9 cellular contexts compared by ENCODE assay signal in the genomic region with DNA sequence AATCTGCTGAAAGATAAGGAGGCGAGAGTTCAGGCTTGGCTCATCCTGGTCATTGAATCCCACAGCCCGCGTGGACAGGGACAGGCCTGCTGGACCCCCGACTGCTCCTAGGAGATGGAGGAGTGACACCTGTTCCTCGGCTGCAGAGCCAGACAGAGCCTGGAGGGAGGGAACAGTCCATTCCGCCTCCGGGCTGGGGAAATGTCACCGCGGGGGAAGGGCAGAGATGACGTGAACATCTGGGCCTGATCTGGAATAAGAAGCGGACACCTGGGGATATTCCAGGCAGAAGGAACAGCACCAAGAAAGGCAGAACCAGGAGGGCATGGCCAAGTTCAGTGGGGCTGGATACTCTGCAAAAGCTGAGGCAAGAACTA. TPM values are rescaled to one million over a fixed set of nuclear protein-coding genes. Genes with fewer than 3 reads are reported as not detected.
A peak's percentile ranks its signal among the peaks of the same experiment; 100 is the strongest.
DNase-seq lines count a peak whose midpoint lies in the region; ATAC-seq, FAIRE-seq and TF ChIP-seq lines count a peak whose summit lies in the region.
"Had no signal": no experiment of that assay in that cellular context is flagged by ENCODE, and none has a peak within 500 bp of the region (broad histone marks: within the 10 kb centered on the region; RNA-seq: fewer than 3 reads in every experiment).

No MANE protein-coding gene starts in this region.

- CTCF ChIA-PET in K562 (lab: Yijun Ruan, JAX; ENCODE audit: low intra/inter-chr PET ratio): interaction anchor here (0.8 kb wide), 1 partner anchor 96 kb away, joined by 3 read pairs; no protein-coding TSS in a partner anchor
- CTCF ChIA-PET in naive thymus-derived CD4-positive, alpha-beta T cell (lab: Charles Lee): interaction anchor here (1.0 kb wide), 1 partner anchor 60 kb away, joined by 3 read pairs; no protein-coding TSS in a partner anchor

- H3K27ac Mint-ChIP-seq in naive thymus-derived CD4-positive, alpha-beta T cell: peak overlapping the region; percentile 37 to 99 (median 87)

- no peaks in the 10 kb centered on the region for H3K9me1 ChIP-seq in K562 (ENCODE audit: control insufficient read depth, insufficient read depth, low read length)

- H3K9me3 ChIP-seq in HUES6 (ENCODE audit: control insufficient read depth, insufficient read depth, low read depth, low read length): no peaks in the 10 kb centered on the region
- H3K9me3 ChIP-seq in K562 (replicated peaks; ENCODE audit: control insufficient read depth, insufficient read depth, low read depth, low read length): no peaks in the 10 kb centered on the region
- no peaks in the 10 kb centered on the region for H3K9me3 ChIP-seq in naive thymus-derived CD4-positive, alpha-beta T cell (ENCODE audit: control insufficient read depth in 2 of 3, low read length in 3 of 3)

- peaks cover 18 to 62% (median 45%) of the 10 kb centered on the region in 7 donors for H3K4me1 Mint-ChIP-seq in naive thymus-derived CD4-positive, alpha-beta T cell

- H3K9me3 Mint-ChIP-seq in naive thymus-derived CD4-positive, alpha-beta T cell: peaks cover 0 to 1% (median 0%) of the 10 kb centered on the region in 11 donors

- H3K36me3 Mint-ChIP-seq in naive thymus-derived CD4-positive, alpha-beta T cell: peaks cover 0 to 9% (median 0%) of the 10 kb centered on the region in 5 donors

- no peak for TF ChIP-seq EP300 in K562 (IDR thresholded peaks at IDR 0.05; ENCODE audit: low read length)

- H3K4me3 Mint-ChIP-seq in naive thymus-derived CD4-positive, alpha-beta T cell: peak overlapping the region; percentile 45 to 97 (median 68)

- H2AFZ ChIP-seq in K562 (ENCODE audit: low read depth, low read length): no peak overlapping the region

- no peak for TF ChIP-seq RAD21 in K562 (CRISPR knock-in tag; conservative IDR thresholded peaks at IDR 0.05 in 1 of 2, IDR thresholded peaks at IDR 0.05 in 1 of 2)

- no peaks in the 10 kb centered on the region for H4K20me1 ChIP-seq in K562 (replicated peaks; ENCODE audit: control insufficient read depth, insufficient read depth, low read length)

- H3K27me3 ChIP-seq in HUES6 (ENCODE audit: control insufficient read depth, insufficient read depth, low read length) (no peaks in the 10 kb centered on the region), K562 (ENCODE audit: control insufficient read depth in 2 of 2, insufficient read depth in 2 of 2, low read length in 2 of 2) (no peaks in the 10 kb centered on the region)
- H3K27me3 ChIP-seq in naive thymus-derived CD4-positive, alpha-beta T cell (ENCODE audit: control insufficient read depth in 2 of 2, insufficient read depth in 2 of 2, low read length in 2 of 2): no peaks in the 10 kb centered on the region

- peak overlapping the region; percentile 39 for H3K4me2 ChIP-seq in K562 (ENCODE audit: insufficient read depth, low read length)

- H3K27me3 Mint-ChIP-seq in naive thymus-derived CD4-positive, alpha-beta T cell: no peaks in the 10 kb centered on the region

- no peak for TF ChIP-seq POLR2A in K562 (conservative IDR thresholded peaks at IDR 0.05)

- POLR2A ChIA-PET in K562 (lab: Yijun Ruan, JAX): interaction anchor here (0.5 to 4.0 kb wide), 2 partner anchors 18 to 25 kb away, joined by 3 to 31 read pairs; a partner anchor contains a TSS
- POLR2A ChIA-PET in naive thymus-derived CD4-positive, alpha-beta T cell (lab: Charles Lee): interaction anchor here (0.5 to 4.5 kb wide), 5 partner anchors 10 to 130 kb away, joined by 3 to 159 read pairs (median 23); a partner anchor contains a TSS

- H3K9ac ChIP-seq in HUES6 (ENCODE audit: low read length) (no peak overlapping the region), K562 (ENCODE audit: insufficient read depth in 1 of 2, low read depth in 2 of 2, low read length in 2 of 2) (peak overlapping the region; percentile 80 to 91; a peak in 3 of 4 replicates)

- in situ Hi-C loops in K562 (cut with MboI): no loop called here

- TF ChIP-seq CTCF in C4-2B (conservative IDR thresholded peaks at IDR 0.05) (no peak), K562 (IDR thresholded peaks at IDR 0.05 in 2 of 3, conservative IDR thresholded peaks at IDR 0.05 in 1 of 3; ENCODE audit: insufficient read depth in 2 of 3, low read depth in 1 of 3, low read length in 3 of 3) (no peak)

- BruUV-seq in K562 (replicated peaks; lab: Mats Ljungman, UMichigan): no TSS peak

- H3K36me3 ChIP-seq in HUES6 (ENCODE audit: control insufficient read depth, insufficient read depth, low read length): peaks cover 25% of the 10 kb centered on the region
- H3K36me3 ChIP-seq in K562 (ENCODE audit: control insufficient read depth, insufficient read depth, low read length): no peaks in the 10 kb centered on the region; the same call in 2 of the 3 replicates
- H3K36me3 ChIP-seq in naive thymus-derived CD4-positive, alpha-beta T cell (ENCODE audit: control insufficient read depth in 2 of 3, insufficient read depth in 3 of 3, low read length in 3 of 3): peaks cover 0 to 20% (median 0%) of the 10 kb centered on the region in 3 experiments

- intact Hi-C loops in K562 (cut with micrococcal nuclease): loop anchor here (10.0 kb wide), 1 partner anchor 162 kb away; a partner anchor contains a TSS
- intact Hi-C loops in naive thymus-derived CD4-positive, alpha-beta T cell (cut with micrococcal nuclease): no loop called here

- FAIRE-seq in K562 (lab: Jason Lieb, UNC): no peak

- WGBS in K562 (ENCODE audit: insufficient coverage, low coverage, missing lambda C conversion rate): 72% methylated on average over 7 of the region's 11 CpGs

- H3K27ac ChIP-seq in C4-2B: peak overlapping the region; percentile 93; the same call in 1 of the 2 replicates
- no peak overlapping the region for H3K27ac ChIP-seq in HUES6 (ENCODE audit: low read depth, low read length)
- H3K27ac ChIP-seq in K562 (ENCODE audit: extremely low read depth, low read depth, low read length): no peak overlapping the region
- peak overlapping the region; percentile 98 for H3K27ac ChIP-seq in naive thymus-derived CD4-positive, alpha-beta T cell (ENCODE audit: low read depth, low read length)

- H3K4me3 ChIP-seq in HUES6 (ENCODE audit: low read depth, low read length) (peak overlapping the region; percentile 87), K562 (no peak overlapping the region)
- no peak overlapping the region for H3K4me3 ChIP-seq in naive thymus-derived CD4-positive, alpha-beta T cell (ENCODE audit: low read length)

- ATAC-seq in K562 (no peak), GM21447 (IDR thresholded peaks at IDR 0.05; ENCODE audit: unreplicated experiment) (no peak), GM18870 (IDR thresholded peaks at IDR 0.05; ENCODE audit: unreplicated experiment) (no peak), GM19023 (IDR thresholded peaks at IDR 0.05; ENCODE audit: unreplicated experiment) (no peak)
- no peak for ATAC-seq in naive thymus-derived CD4-positive, alpha-beta T cell

- H3K79me2 ChIP-seq in K562 (ENCODE audit: control insufficient read depth, insufficient read depth, low read length): peaks cover 36% of the 10 kb centered on the region

- DNase-seq in K562 (ENCODE audit: extremely low read depth in 1 of 4, low spot score in 3 of 4): no peak
- no peak for DNase-seq in naive thymus-derived CD4-positive, alpha-beta T cell
- no peak for DNase-seq in stimulated activated CD4-positive, alpha-beta T cell treated with anti-CD3 and anti-CD28 coated beads, Interleukin-2, amount 100 ng/mL, for 24 hours
- DNase-seq: NCI-H1048 had no signal

- H3K4me1 ChIP-seq in HUES6 (ENCODE audit: control insufficient read depth, insufficient read depth, low read length) (peaks cover 26% of the 10 kb centered on the region), K562 (replicated peaks in 1 of 2; ENCODE audit: control insufficient read depth in 2 of 2, insufficient read depth in 2 of 2, low read length in 2 of 2) (peaks cover 15 to 58% of the 10 kb centered on the region in 2 experiments; a peak in 4 of 5 replicates)
- H3K4me1 ChIP-seq in naive thymus-derived CD4-positive, alpha-beta T cell (ENCODE audit: control insufficient read depth in 2 of 2, insufficient read depth in 2 of 2, low read length in 2 of 2): peaks cover 8 to 13% of the 10 kb centered on the region in 2 donors

RNA-seq across cellular contexts. Expression of a gene that starts 1.5 kb away (rescaled TPM):
- 4.0 and 9.9 TPM in 2 replicates for total RNA-seq in K562 (2011; cell fraction: chromatin; rRNA removed; ENCODE audit: low replicate concordance)
- total RNA-seq in K562 (2011; cell fraction: nucleolus; rRNA removed): 9.9 and 10.3 TPM in 2 replicates
- 6.3 and 6.5 TPM in 2 replicates for total RNA-seq in K562 (2011; cell fraction: nucleoplasm; rRNA removed)
- total RNA-seq in K562 (2014; rRNA removed) (1.5 and 3.3 TPM in 2 replicates), K562 (2014; rRNA removed; fragmentation: Illumina TruSeq; extraction: Trizol) (1.0 and 1.3 TPM in 2 replicates), K562 (2015; rRNA removed; fragmentation: Illumina TruSeq; extraction: Trizol) (2.0 and 2.1 TPM in 2 replicates), K562 (2021) (3.2 and 3.4 TPM in 2 replicates)
- polyA plus RNA-seq in K562 (2011; rRNA removed) (1.9 and 2.8 TPM in 2 replicates), K562 (2014; fragmentation: Illumina TruSeq; extraction: Trizol) (1.5 and 1.9 TPM in 2 replicates), K562 (2014; fragmentation: Nextera tagmentation; extraction: Ambion mirVana) (under 1 TPM; 0.14 to 0.27 TPM), K562 (2014; rRNA removed) (1.7 and 3.3 TPM in 2 replicates)
- polyA plus RNA-seq in K562 (2011; cell fraction: cytosol; rRNA removed): 3.0 and 3.6 TPM in 2 replicates
- 2.8 and 3.5 TPM in 2 replicates for polyA plus RNA-seq in K562 (2011; cell fraction: nucleus; rRNA removed)
- polyA plus RNA-seq in K562 (2012): 1.7 and 1.9 TPM in 2 replicates
- polyA minus RNA-seq in K562 (2011; rRNA and poly(A)+ RNA removed): 2.1 and 3.3 TPM in 2 replicates
- 1.6 and 4.7 TPM in 2 replicates for polyA minus RNA-seq in K562 (2011; cell fraction: cytosol; rRNA and poly(A)+ RNA removed)
- 3.9 and 7.7 TPM in 2 replicates for polyA minus RNA-seq in K562 (2011; cell fraction: nucleus; rRNA and poly(A)+ RNA removed)
- total RNA-seq in naive thymus-derived CD4-positive, alpha-beta T cell: 10 to 100 TPM in 4 of 5 experiments, 1 to 10 TPM in 1; 9.1 to 17.4 (median 13.8) TPM
- 10 to 100 TPM in 1 of 2 donors, 1 to 10 TPM in 1; 8.9 to 11.7 TPM for polyA plus RNA-seq in naive thymus-derived CD4-positive, alpha-beta T cell

RNA-seq across cellular contexts. Expression of a gene that starts 6.8 kb away (rescaled TPM):
- 9.3 and 27.8 TPM in 2 replicates for total RNA-seq in K562 (2011; cell fraction: chromatin; rRNA removed; ENCODE audit: low replicate concordance)
- total RNA-seq in K562 (2011; cell fraction: nucleolus; rRNA removed): 27.9 and 32.5 TPM in 2 replicates
- total RNA-seq in K562 (2011; cell fraction: nucleoplasm; rRNA removed): 15.2 and 16.7 TPM in 2 replicates
- total RNA-seq in K562 (2014; rRNA removed) (39.7 and 58.9 TPM in 2 replicates), K562 (2014; rRNA removed; fragmentation: Illumina TruSeq; extraction: Trizol) (14.7 and 15.2 TPM in 2 replicates), K562 (2015; rRNA removed; fragmentation: Illumina TruSeq; extraction: Trizol) (42.3 and 45.8 TPM in 2 replicates), K562 (2021) (41.3 and 50.7 TPM in 2 replicates)
- polyA plus RNA-seq in K562 (2011; rRNA removed) (22.1 and 32.8 TPM in 2 replicates), K562 (2014; fragmentation: Illumina TruSeq; extraction: Trizol) (26.9 and 40.9 TPM in 2 replicates), K562 (2014; fragmentation: Nextera tagmentation; extraction: Ambion mirVana) (under 1 TPM; 0.13 to 0.17 TPM), K562 (2014; rRNA removed) (47.8 and 49.6 TPM in 2 replicates)
- 50.7 and 101 TPM in 2 replicates for polyA plus RNA-seq in K562 (2011; cell fraction: cytosol; rRNA removed)
- 31.3 and 50.4 TPM in 2 replicates for polyA plus RNA-seq in K562 (2011; cell fraction: nucleus; rRNA removed)
- 36.8 and 61.3 TPM in 2 replicates for polyA plus RNA-seq in K562 (2012)
- polyA minus RNA-seq in K562 (2011; rRNA and poly(A)+ RNA removed): 8.9 and 12.0 TPM in 2 replicates
- 34.4 and 46.7 TPM in 2 replicates for polyA minus RNA-seq in K562 (2011; cell fraction: cytosol; rRNA and poly(A)+ RNA removed)
- 10.5 and 17.3 TPM in 2 replicates for polyA minus RNA-seq in K562 (2011; cell fraction: nucleus; rRNA and poly(A)+ RNA removed)
- 1 to 10 TPM; 6.0 to 8.5 (median 7.3) TPM for total RNA-seq in naive thymus-derived CD4-positive, alpha-beta T cell
- 1 to 10 TPM; 1.6 to 2.4 TPM for polyA plus RNA-seq in naive thymus-derived CD4-positive, alpha-beta T cell

RNA-seq across cellular contexts. Expression of a gene that starts 25.0 kb away (rescaled TPM):
- 7.9 and 19.4 TPM in 2 replicates for total RNA-seq in K562 (2011; cell fraction: chromatin; rRNA removed; ENCODE audit: low replicate concordance)
- 19.1 and 19.7 TPM in 2 replicates for total RNA-seq in K562 (2011; cell fraction: nucleolus; rRNA removed)
- 15.4 and 16.3 TPM in 2 replicates for total RNA-seq in K562 (2011; cell fraction: nucleoplasm; rRNA removed)
- total RNA-seq in K562 (2014; rRNA removed): 9.5 and 9.8 TPM in 2 replicates
- total RNA-seq in K562 (2014; rRNA removed; fragmentation: Illumina TruSeq; extraction: Trizol): 2.4 and 2.5 TPM in 2 replicates
- 4.1 and 4.6 TPM in 2 replicates for total RNA-seq in K562 (2015; rRNA removed; fragmentation: Illumina TruSeq; extraction: Trizol)
- total RNA-seq in K562 (2021): 10.1 and 11.1 TPM in 2 replicates
- polyA plus RNA-seq in K562 (2011; rRNA removed): 3.9 and 7.1 TPM in 2 replicates
- polyA plus RNA-seq in K562 (2011; cell fraction: cytosol; rRNA removed): 11.4 and 13.8 TPM in 2 replicates
- 15.5 and 22.5 TPM in 2 replicates for polyA plus RNA-seq in K562 (2011; cell fraction: nucleus; rRNA removed)
- 5.2 and 7.9 TPM in 2 replicates for polyA plus RNA-seq in K562 (2012)
- polyA plus RNA-seq in K562 (2014; fragmentation: Illumina TruSeq; extraction: Trizol): 4.1 and 4.3 TPM in 2 replicates
- under 1 TPM; 0.69 to 0.81 TPM for polyA plus RNA-seq in K562 (2014; fragmentation: Nextera tagmentation; extraction: Ambion mirVana)
- 8.7 and 10.0 TPM in 2 replicates for polyA plus RNA-seq in K562 (2014; rRNA removed)
- polyA minus RNA-seq in K562 (2011; rRNA and poly(A)+ RNA removed): 1.5 and 1.9 TPM in 2 replicates
- 3.7 and 7.2 TPM in 2 replicates for polyA minus RNA-seq in K562 (2011; cell fraction: cytosol; rRNA and poly(A)+ RNA removed)
- 6.1 and 7.3 TPM in 2 replicates for polyA minus RNA-seq in K562 (2011; cell fraction: nucleus; rRNA and poly(A)+ RNA removed)
- 10 to 100 TPM; 11.9 to 20.9 (median 19.3) TPM for total RNA-seq in naive thymus-derived CD4-positive, alpha-beta T cell
- polyA plus RNA-seq in naive thymus-derived CD4-positive, alpha-beta T cell: 1 to 10 TPM; 4.5 to 6.8 TPM

RNA-seq across cellular contexts. Expression of a gene that starts 38.4 kb away (rescaled TPM):
- 3.6 and 5.4 TPM in 2 replicates for total RNA-seq in K562 (2011; cell fraction: chromatin; rRNA removed; ENCODE audit: low replicate concordance)
- total RNA-seq in K562 (2011; cell fraction: nucleolus; rRNA removed): 6.8 and 7.0 TPM in 2 replicates
- total RNA-seq in K562 (2011; cell fraction: nucleoplasm; rRNA removed): 4.0 and 5.1 TPM in 2 replicates
- total RNA-seq in K562 (2014; rRNA removed): 7.7 and 12.9 TPM in 2 replicates
- total RNA-seq in K562 (2014; rRNA removed; fragmentation: Illumina TruSeq; extraction: Trizol): 1.4 and 2.8 TPM in 2 replicates
- 4.1 and 5.2 TPM in 2 replicates for total RNA-seq in K562 (2015; rRNA removed; fragmentation: Illumina TruSeq; extraction: Trizol)
- total RNA-seq in K562 (2021): 4.5 and 5.1 TPM in 2 replicates
- 2.4 TPM in 2 replicates for polyA plus RNA-seq in K562 (2011; rRNA removed)
- 2.2 and 5.7 TPM in 2 replicates for polyA plus RNA-seq in K562 (2011; cell fraction: cytosol; rRNA removed)
- polyA plus RNA-seq in K562 (2011; cell fraction: nucleus; rRNA removed): 5.7 and 7.6 TPM in 2 replicates
- 5.9 and 6.0 TPM in 2 replicates for polyA plus RNA-seq in K562 (2012)
- polyA plus RNA-seq in K562 (2014; fragmentation: Illumina TruSeq; extraction: Trizol): 5.4 and 7.0 TPM in 2 replicates
- under 1 TPM; 0.48 TPM for polyA plus RNA-seq in K562 (2014; fragmentation: Nextera tagmentation; extraction: Ambion mirVana)
- polyA plus RNA-seq in K562 (2014; rRNA removed): 4.6 and 12.5 TPM in 2 replicates
- 0.53 and 1.1 TPM in 2 replicates for polyA minus RNA-seq in K562 (2011; rRNA and poly(A)+ RNA removed)
- 1.2 and 4.2 TPM in 2 replicates for polyA minus RNA-seq in K562 (2011; cell fraction: cytosol; rRNA and poly(A)+ RNA removed)
- polyA minus RNA-seq in K562 (2011; cell fraction: nucleus; rRNA and poly(A)+ RNA removed): 2.8 and 4.2 TPM in 2 replicates
- total RNA-seq in naive thymus-derived CD4-positive, alpha-beta T cell: 10 to 100 TPM in 4 of 5 experiments, 1 to 10 TPM in 1; 8.8 to 24.3 (median 16.3) TPM
- 10 to 100 TPM; 29.7 to 33.2 TPM for polyA plus RNA-seq in naive thymus-derived CD4-positive, alpha-beta T cell

RNA-seq across cellular contexts. Expression of a gene that starts 52.4 kb away (rescaled TPM):
- 39.3 and 45.4 TPM in 2 replicates for total RNA-seq in K562 (2011; cell fraction: chromatin; rRNA removed; ENCODE audit: low replicate concordance)
- 37.5 and 42.2 TPM in 2 replicates for total RNA-seq in K562 (2011; cell fraction: nucleolus; rRNA removed)
- total RNA-seq in K562 (2011; cell fraction: nucleoplasm; rRNA removed): 41.3 and 53.4 TPM in 2 replicates
- total RNA-seq in K562 (2014; rRNA removed): 6.9 and 7.2 TPM in 2 replicates
- 4.6 and 4.8 TPM in 2 replicates for total RNA-seq in K562 (2014; rRNA removed; fragmentation: Illumina TruSeq; extraction: Trizol)
- total RNA-seq in K562 (2015; rRNA removed; fragmentation: Illumina TruSeq; extraction: Trizol): 6.2 and 6.4 TPM in 2 replicates
- total RNA-seq in K562 (2021): 9.7 and 11.6 TPM in 2 replicates
- polyA plus RNA-seq in K562 (2011; rRNA removed): 10.6 and 12.4 TPM in 2 replicates
- 10.0 and 13.3 TPM in 2 replicates for polyA plus RNA-seq in K562 (2011; cell fraction: cytosol; rRNA removed)
- 18.3 and 22.4 TPM in 2 replicates for polyA plus RNA-seq in K562 (2011; cell fraction: nucleus; rRNA removed)
- polyA plus RNA-seq in K562 (2012): 6.7 and 11.9 TPM in 2 replicates
- 4.7 and 5.0 TPM in 2 replicates for polyA plus RNA-seq in K562 (2014; fragmentation: Illumina TruSeq; extraction: Trizol)
- polyA plus RNA-seq in K562 (2014; fragmentation: Nextera tagmentation; extraction: Ambion mirVana): under 1 TPM; 0.64 to 0.70 TPM
- polyA plus RNA-seq in K562 (2014; rRNA removed): 11.0 and 12.4 TPM in 2 replicates
- 7.4 and 8.3 TPM in 2 replicates for polyA minus RNA-seq in K562 (2011; rRNA and poly(A)+ RNA removed)
- 4.4 and 4.9 TPM in 2 replicates for polyA minus RNA-seq in K562 (2011; cell fraction: cytosol; rRNA and poly(A)+ RNA removed)
- polyA minus RNA-seq in K562 (2011; cell fraction: nucleus; rRNA and poly(A)+ RNA removed): 13.5 and 16.0 TPM in 2 replicates
- 10 to 100 TPM; 10.2 to 37.1 (median 21.4) TPM for total RNA-seq in naive thymus-derived CD4-positive, alpha-beta T cell
- 1 to 10 TPM; 2.6 to 4.4 TPM for polyA plus RNA-seq in naive thymus-derived CD4-positive, alpha-beta T cell

Comparison
In these comparisons a context has a peak if more than half of its experiments do, and no peak if none do; other contexts are left out.
1. H3K27ac ChIP-seq: peak in C4-2B (single experiment) and naive thymus-derived CD4-positive, alpha-beta T cell (single experiment); none in HUES6 (single experiment) and K562 (single experiment).